Comparison of ENCODE assay signal across 20 cellular contexts in genomic region chr9:114302727-114303126, GRCh38. TPM values are rescaled to one million over a fixed set of nuclear protein-coding genes. Genes with fewer than 3 reads are reported as not detected.
"Had no signal": no experiment of that assay in that cellular context is flagged by ENCODE, and none has a peak within 500 bp of the region (broad histone marks: within the 10 kb centered on the region; RNA-seq: fewer than 3 reads in every experiment).

No MANE protein-coding gene starts in this region.

- H3K27ac Mint-ChIP-seq: activated naive CD4-positive, alpha-beta T cell treated with anti-CD3 and anti-CD28 coated beads, Interleukin-2, amount 50 U/mL, for 24 hours; activated T-helper 17 cell treated with anti-CD3 and anti-CD28 coated beads, Interleukin-2, amount 50 U/mL, for 72 hours; naive thymus-derived CD4-positive, alpha-beta T cell; stimulated activated naive B cell treated with anti-CD40 and anti-IgM and Interleukin-4, amounts not matched to agents 10 μg/mL and 1 μg/mL and 100 μg/mL, for 72 hours; T-helper 2 cell treated with Interferon-gamma antibody and Interleukin-4, amounts not matched to agents 5 μg/mL and 100 μg/mL, for 36 hours had no signal

- H3K27ac ChIP-seq: psoas muscle, right lobe of liver had no signal

- H3K27me3 Mint-ChIP-seq: activated naive CD4-positive, alpha-beta T cell treated with anti-CD3 and anti-CD28 coated beads, Interleukin-2, amount 50 U/mL, for 24 hours; activated T-helper 17 cell treated with anti-CD3 and anti-CD28 coated beads, Interleukin-2, amount 50 U/mL, for 72 hours had no signal

- H3K4me3 Mint-ChIP-seq: activated naive CD4-positive, alpha-beta T cell treated with anti-CD3 and anti-CD28 coated beads, Interleukin-2, amount 50 U/mL, for 24 hours; activated T-helper 17 cell treated with anti-CD3 and anti-CD28 coated beads, Interleukin-2, amount 50 U/mL, for 72 hours; brain; naive thymus-derived CD4-positive, alpha-beta T cell; stimulated activated naive B cell treated with anti-CD40 and anti-IgM and Interleukin-4, amounts not matched to agents 10 μg/mL and 1 μg/mL and 100 μg/mL, for 72 hours; T-helper 2 cell treated with Interferon-gamma antibody and Interleukin-4, amounts not matched to agents 5 μg/mL and 100 μg/mL, for 36 hours had no signal

- H3K4me1 Mint-ChIP-seq: activated T-helper 17 cell treated with anti-CD3 and anti-CD28 coated beads, Interleukin-2, amount 50 U/mL, for 72 hours had no signal

- DNase-seq: activated CD4-positive, alpha-beta T cell treated with anti-CD3 and anti-CD28 coated beads, Interleukin-2, amount 50 U/mL, for 4 hours; activated CD4-positive, CD25-positive, alpha-beta regulatory T cell treated with anti-CD3 and anti-CD28 coated beads, Interleukin-2, amount 50 U/mL, for 72 hours; amygdala; hypothalamus; left cardiac atrium; psoas muscle; stimulated activated CD4-positive, alpha-beta T cell treated with anti-CD3 and anti-CD28 coated beads, Interleukin-2, amount 100 ng/mL, for 24 hours; stimulated activated naive B cell treated with anti-CD40 and anti-IgM and Interleukin-4, amounts not matched to agents 10 μg/mL and 1 μg/mL and 100 μg/mL, for 72 hours; substantia nigra had no signal

- FAIRE-seq: urothelium cell line had no signal

- H3K9me3 ChIP-seq: psoas muscle, right lobe of liver had no signal

- ATAC-seq: activated T-helper 17 cell treated with anti-CD3 and anti-CD28 coated beads, Interleukin-2, amount 50 U/mL, for 72 hours; left cardiac atrium; naive thymus-derived CD4-positive, alpha-beta T cell; psoas muscle; right lobe of liver; stimulated activated naive B cell treated with anti-CD40 and anti-IgM and Interleukin-4, amounts not matched to agents 10 μg/mL and 1 μg/mL and 100 μg/mL, for 72 hours had no signal

- H3K36me3 Mint-ChIP-seq: activated naive CD4-positive, alpha-beta T cell treated with anti-CD3 and anti-CD28 coated beads, Interleukin-2, amount 50 U/mL, for 24 hours; naive thymus-derived CD4-positive, alpha-beta T cell; stimulated activated naive B cell treated with anti-CD40 and anti-IgM and Interleukin-4, amounts not matched to agents 10 μg/mL and 1 μg/mL and 100 μg/mL, for 72 hours had no signal

- H3K36me3 ChIP-seq: right lobe of liver had no signal

- H3K4me1 ChIP-seq: psoas muscle had no signal

- H3K27me3 ChIP-seq: right lobe of liver had no signal

- H3K9me3 Mint-ChIP-seq: activated naive CD4-positive, alpha-beta T cell treated with anti-CD3 and anti-CD28 coated beads, Interleukin-2, amount 50 U/mL, for 24 hours; activated T-helper 17 cell treated with anti-CD3 and anti-CD28 coated beads, Interleukin-2, amount 50 U/mL, for 72 hours; brain; naive thymus-derived CD4-positive, alpha-beta T cell; stimulated activated naive B cell treated with anti-CD40 and anti-IgM and Interleukin-4, amounts not matched to agents 10 μg/mL and 1 μg/mL and 100 μg/mL, for 72 hours; T-helper 2 cell treated with Interferon-gamma antibody and Interleukin-4, amounts not matched to agents 5 μg/mL and 100 μg/mL, for 36 hours had no signal

- H3K4me3 ChIP-seq: psoas muscle, right lobe of liver had no signal

RNA-seq across cellular contexts. Expression of gene ORM1, which starts 20.2 kb away (rescaled TPM):
- total RNA-seq: activated T-helper 17 cell treated with anti-CD3 and anti-CD28 coated beads, Interleukin-2, amount 50 U/mL, for 72 hours; dermis microvascular lymphatic vessel endothelial cell; glomerular endothelial cell; lung microvascular endothelial cell; mononuclear cell had no signal
- polyA plus RNA-seq: naive thymus-derived CD4-positive, alpha-beta T cell had no signal

RNA-seq across cellular contexts. Expression of gene ORM2, which starts 26.9 kb away (rescaled TPM):
- total RNA-seq: activated T-helper 17 cell treated with anti-CD3 and anti-CD28 coated beads, Interleukin-2, amount 50 U/mL, for 72 hours; dermis microvascular lymphatic vessel endothelial cell; glomerular endothelial cell; lung microvascular endothelial cell; mononuclear cell; naive thymus-derived CD4-positive, alpha-beta T cell; psoas muscle had no signal
- polyA plus RNA-seq: naive thymus-derived CD4-positive, alpha-beta T cell had no signal
